In genomic region chr3:7800006-7800780, GRCh38 we compare ENCODE assay signal across 12 cellular contexts.
A peak's percentile ranks its signal among the peaks of the same experiment; 100 is the strongest.
DNase-seq lines count a peak whose midpoint lies in the region; ATAC-seq and TF ChIP-seq lines count a peak whose summit lies in the region.
"Had no signal": no experiment of that assay in that cellular context is flagged by ENCODE, and none has a peak within 500 bp of the region (broad histone marks: within the 10 kb centered on the region; RNA-seq: fewer than 3 reads in every experiment).

No MANE protein-coding gene starts in this region.

- no peaks in the 10 kb centered on the region for H3K27me3 ChIP-seq in psoas muscle (ENCODE audit: insufficient read depth in 3 of 3, low read length in 2 of 3)
- H3K27me3 ChIP-seq: transverse colon had no signal

- H3K4me1 ChIP-seq in psoas muscle = no peaks in the 10 kb centered on the region
- H3K4me1 ChIP-seq: transverse colon had no signal

- intact Hi-C loops in psoas muscle (cut with DNase I) = no loop called here
- intact Hi-C loops in natural killer cell (cut with micrococcal nuclease) = no loop called here

- H3K4me3 ChIP-seq in fibroblast of pulmonary artery (replicated peaks; ENCODE audit: low read depth, low read length) (no peak overlapping the region), psoas muscle (no peak overlapping the region)
- H3K4me3 ChIP-seq: transverse colon had no signal

- no peak overlapping the region for H3K27ac ChIP-seq in psoas muscle
- H3K27ac ChIP-seq: transverse colon had no signal

- no peaks in the 10 kb centered on the region for H3K4me1 Mint-ChIP-seq in natural killer cell
- H3K4me1 Mint-ChIP-seq: activated naive CD8-positive, alpha-beta T cell treated with anti-CD3 and anti-CD28 coated beads, Interleukin-2, amount 10 ng/mL, durations not matched to agents 7 days and 5 days had no signal

- H3K9me3 ChIP-seq in psoas muscle = no peaks in the 10 kb centered on the region
- H3K9me3 ChIP-seq: transverse colon had no signal

- no peak overlapping the region for H3K27ac Mint-ChIP-seq in natural killer cell
- H3K27ac Mint-ChIP-seq: activated naive CD8-positive, alpha-beta T cell treated with anti-CD3 and anti-CD28 coated beads, Interleukin-2, amount 10 ng/mL, durations not matched to agents 7 days and 5 days had no signal

- H3K27me3 Mint-ChIP-seq in natural killer cell (ENCODE audit: low read depth in 2 of 2) = peaks cover 0 to 3% of the 10 kb centered on the region in 2 donors

- TF ChIP-seq CTCF in fibroblast of pulmonary artery (IDR thresholded peaks at IDR 0.05; ENCODE audit: low read length, missing control alignments) (peak; percentile 37), psoas muscle (IDR thresholded peaks at IDR 0.05) (peak; percentile 10), natural killer cell (IDR thresholded peaks at IDR 0.05) (no peak)

- H3K4me3 Mint-ChIP-seq in natural killer cell = no peak overlapping the region
- H3K4me3 Mint-ChIP-seq: activated naive CD8-positive, alpha-beta T cell treated with anti-CD3 and anti-CD28 coated beads, Interleukin-2, amount 10 ng/mL, durations not matched to agents 7 days and 5 days had no signal

- no peaks in the 10 kb centered on the region for H3K36me3 Mint-ChIP-seq in natural killer cell
- H3K36me3 Mint-ChIP-seq: activated naive CD8-positive, alpha-beta T cell treated with anti-CD3 and anti-CD28 coated beads, Interleukin-2, amount 10 ng/mL, durations not matched to agents 7 days and 5 days had no signal

- 46 to 54% (median 47%) methylated on average over 4 of the region's 4 CpGs for WGBS in psoas muscle, 3 donors

- H3K9me3 Mint-ChIP-seq in natural killer cell = no peaks in the 10 kb centered on the region
- H3K9me3 Mint-ChIP-seq: activated naive CD8-positive, alpha-beta T cell treated with anti-CD3 and anti-CD28 coated beads, Interleukin-2, amount 10 ng/mL, durations not matched to agents 7 days and 5 days had no signal

- peak; percentile 36 for DNase-seq in HT-29 (ENCODE audit: low spot score)
- DNase-seq in RKO (ENCODE audit: low spot score) = peak; percentile 14
- peak; percentile 35 for DNase-seq in fibroblast of pulmonary artery (ENCODE audit: low read depth)
- no peak for DNase-seq in psoas muscle
- DNase-seq in activated effector memory CD4-positive, alpha-beta T cell treated with Interleukin-2 at 50 U/mL for 16 hours = no peak
- DNase-seq in natural killer cell = no peak
- DNase-seq: activated naive CD8-positive, alpha-beta T cell treated with anti-CD3 and anti-CD28 coated beads, Interleukin-2, amount 10 ng/mL, durations not matched to agents 7 days and 5 days; left colon; T-helper 2 cell; transverse colon had no signal

- ATAC-seq in psoas muscle (no peak), natural killer cell (no peak), GM21529 (IDR thresholded peaks at IDR 0.05; ENCODE audit: unreplicated experiment) (no peak)
- ATAC-seq: esophagus mucosa, left colon had no signal

- no peaks in the 10 kb centered on the region for H3K36me3 ChIP-seq in psoas muscle (ENCODE audit: insufficient read depth in 1 of 2, low read depth in 1 of 2)
- H3K36me3 ChIP-seq: transverse colon had no signal

Comparison
In these comparisons a context has a peak if more than half of its experiments do, and no peak if none do; other contexts are left out.
1. DNase-seq: peak in HT-29 (single experiment), RKO (single experiment) and fibroblast of pulmonary artery (single experiment); none in psoas muscle (0 of 2), activated effector memory CD4-positive, alpha-beta T cell treated with Interleukin-2 at 50 U/mL for 16 hours (single experiment) and natural killer cell (single experiment).